Comparison of ENCODE assay signal across 8 cellular contexts in genomic region chr5:161544350-161544765, GRCh38. TPM values are rescaled to one million over a fixed set of nuclear protein-coding genes. Genes with fewer than 3 reads are reported as not detected.
DNase-seq lines count a peak whose midpoint lies in the region; ATAC-seq and TF ChIP-seq lines count a peak whose summit lies in the region.

No MANE protein-coding gene starts in this region.

- H3K4me3 ChIP-seq in Jurkat, Clone E6-1 (ENCODE audit: low read length) = no peak overlapping the region
- H3K4me3 ChIP-seq in retinal pigment epithelial cell (ENCODE audit: low read length) = no peak overlapping the region

- DNase-seq in stimulated activated CD4-positive, alpha-beta T cell treated with anti-CD3 and anti-CD28 coated beads, Interleukin-12 subunit alpha, Interleukin-12 subunit beta, amount 100 ng/mL, for 48 hours (ENCODE audit: low read depth in 2 of 3, low spot score in 1 of 3) = peak in 2 of 3 donors; percentile 13
- DNase-seq in stimulated activated CD4-positive, alpha-beta T cell treated with anti-CD3 and anti-CD28 coated beads, Interleukin-4, amount 100 ng/mL, for 4 hours = no peak
- peak; percentile 49 for DNase-seq in Jurkat, Clone E6-1 (ENCODE audit: low read depth, low spot score)
- DNase-seq in T1000 (lab: John Stamatoyannopoulos, UW) = peak; percentile 16
- DNase-seq in globus pallidus (ENCODE audit: low spot score) = peak; percentile 53
- peak; percentile 7 for DNase-seq in retinal pigment epithelial cell (ENCODE audit: low read depth)
- no peak for DNase-seq in NOMO-1 treated with dmso at 0.1 percent for 144 hours (lab: John Stamatoyannopoulos, UW; ENCODE audit: unreplicated experiment)

- peak; percentile 61 for ATAC-seq in GM21529 (IDR thresholded peaks at IDR 0.05; ENCODE audit: unreplicated experiment)

- peak; percentile 96 for TF ChIP-seq CTCF in retinal pigment epithelial cell (conservative IDR thresholded peaks at IDR 0.05; ENCODE audit: low read depth, low read length)

RNA-seq across cellular contexts. Expression of gene GABRB2, which starts 2.2 kb away (rescaled TPM):
- polyA plus RNA-seq in Jurkat, Clone E6-1 (2012; ENCODE audit: insufficient read depth, insufficient read length) = 4.5 TPM

Comparison
In these comparisons a context has a peak if more than half of its experiments do, and no peak if none do; other contexts are left out.
1. DNase-seq: peak in stimulated activated CD4-positive, alpha-beta T cell treated with anti-CD3 and anti-CD28 coated beads, Interleukin-12 subunit alpha, Interleukin-12 subunit beta, amount 100 ng/mL, for 48 hours (2 of 3), Jurkat, Clone E6-1 (single experiment), T1000 (single experiment), globus pallidus (single experiment) and retinal pigment epithelial cell (single experiment); none in stimulated activated CD4-positive, alpha-beta T cell treated with anti-CD3 and anti-CD28 coated beads, Interleukin-4, amount 100 ng/mL, for 4 hours (0 of 2) and NOMO-1 treated with dmso at 0.1 percent for 144 hours (single experiment).